ENCODE assay signal across 14 cellular contexts in the genomic region with DNA sequence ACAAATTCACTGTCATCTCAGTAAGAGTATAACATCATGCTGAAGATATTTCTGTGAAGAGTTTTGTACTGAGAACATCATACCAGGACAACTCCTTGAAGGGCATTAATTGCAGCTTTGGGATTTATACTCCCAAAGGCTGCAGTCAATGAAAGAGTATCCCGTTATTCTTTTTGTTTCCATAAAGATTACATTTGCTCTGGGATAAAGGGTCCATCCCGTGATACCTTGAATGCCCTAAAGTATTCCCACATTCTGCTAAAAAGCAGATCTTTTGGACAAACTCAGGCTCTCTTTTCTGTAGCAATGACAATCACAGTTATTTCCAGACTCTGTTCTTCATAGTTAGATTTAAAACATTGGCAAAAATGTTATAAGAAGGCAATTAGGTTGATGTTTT. TPM values are rescaled to one million over a fixed set of nuclear protein-coding genes. Genes with fewer than 3 reads are reported as not detected.
"Had no signal": no experiment of that assay in that cellular context is flagged by ENCODE, and none has a peak within 500 bp of the region (broad histone marks: within the 10 kb centered on the region; RNA-seq: fewer than 3 reads in every experiment).

A gene (plus strand): TSS at position 301 of the 400 bp plus-strand sequence. CDS start 2,729 bp downstream, outside the sequence.

RNA-seq across cellular contexts. Expression of the gene that starts here (rescaled TPM):
- total RNA-seq: activated B cell treated with CpG ODN at 0.5 μM for 24 hours; activated CD4-positive, alpha-beta memory T cell treated with anti-CD3 and anti-CD28 coated beads for 36 hours; activated CD4-positive, alpha-beta memory T cell treated with anti-CD3 and anti-CD28 coated beads, Interleukin-2, amount 10 ng/mL, durations not matched to agents 7 days and 5 days; activated CD4-positive, alpha-beta T cell treated with anti-CD3 and anti-CD28 coated beads for 36 hours; activated CD4-positive, alpha-beta T cell treated with anti-CD3 and anti-CD28 coated beads, Interleukin-2, amount 10 ng/mL, durations not matched to agents 24 days and 14 days; activated CD4-positive, alpha-beta T cell treated with anti-CD3 and anti-CD28 coated beads, Interleukin-2, amount 10 ng/mL, durations not matched to agents 7 days and 5 days; activated CD8-positive, alpha-beta memory T cell treated with anti-CD3 and anti-CD28 coated beads for 36 hours; activated CD8-positive, alpha-beta memory T cell treated with anti-CD3 and anti-CD28 coated beads, Interleukin-2, amount 10 ng/mL, durations not matched to agents 7 days and 5 days; activated CD8-positive, alpha-beta T cell treated with anti-CD3 and anti-CD28 coated beads for 36 hours; activated CD8-positive, alpha-beta T cell treated with anti-CD3 and anti-CD28 coated beads, Interleukin-2, amount 10 ng/mL, durations not matched to agents 7 days and 5 days; T-helper 1 cell treated with Interleukin-12 subunit alpha and Interleukin-12 subunit beta and Interleukin-4 antibody, amounts not matched to agents 30 ng/mL and 1 ng/mL, for 36 hours; T-helper 17 cell; T-helper 2 cell treated with Interferon-gamma antibody and Interleukin-4, amounts not matched to agents 100 ng/mL and 5 ng/mL, for 36 hours; WTC11 had no signal
